Comparison of ENCODE assay signal across 12 cellular contexts in the genomic region with DNA sequence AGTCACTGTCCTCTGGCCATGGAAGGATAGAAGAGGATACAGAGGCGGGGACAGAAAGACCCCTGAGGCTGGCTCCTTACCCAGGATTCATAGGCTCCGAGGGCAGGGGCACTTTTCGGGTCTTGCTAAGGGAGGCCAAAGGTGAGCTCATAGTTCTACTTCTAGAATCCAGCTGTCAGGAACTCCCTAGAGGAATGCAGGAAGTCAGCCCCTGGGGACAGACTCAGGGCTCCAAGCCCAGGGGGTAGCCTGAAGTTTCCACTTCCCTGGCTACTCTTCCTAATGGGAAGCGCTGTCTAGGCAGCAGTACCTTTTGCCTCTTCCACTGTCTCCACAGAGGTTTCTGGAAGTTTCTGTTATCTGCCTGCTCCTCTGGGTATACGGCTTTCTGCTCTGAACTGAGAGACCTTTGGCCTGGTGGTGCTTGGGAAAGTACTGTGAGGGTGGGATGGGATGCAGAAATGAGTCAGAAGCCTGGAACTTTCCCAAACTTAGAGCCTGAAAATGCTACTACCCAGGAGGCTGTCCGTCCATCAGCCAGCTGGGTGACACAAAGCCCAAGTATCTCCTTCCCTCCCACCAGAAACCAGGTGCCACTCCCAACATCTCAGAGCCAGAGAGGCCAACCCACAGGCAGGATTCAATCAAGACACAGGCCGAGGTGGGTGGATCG. TPM values are rescaled to one million over a fixed set of nuclear protein-coding genes. Genes with fewer than 3 reads are reported as not detected.
DNase-seq lines count a peak whose midpoint lies in the region; ATAC-seq and TF ChIP-seq lines count a peak whose summit lies in the region.
"Had no signal": no experiment of that assay in that cellular context is flagged by ENCODE, and none has a peak within 500 bp of the region (broad histone marks: within the 10 kb centered on the region; RNA-seq: fewer than 3 reads in every experiment).

No MANE protein-coding gene starts in this region.

- H3K27ac ChIP-seq in osteoblast (ENCODE audit: low read depth, low read length): peak overlapping the region; percentile 45
- H3K27ac ChIP-seq: epithelial cell of prostate had no signal

- DNase-seq in ELR (ENCODE audit: low read depth): peak; percentile 82
- peak; percentile 52 for DNase-seq in LoVo (ENCODE audit: low spot score)
- DNase-seq in epithelial cell of esophagus (ENCODE audit: low read depth): peak; percentile 34
- DNase-seq in osteoblast (ENCODE audit: insufficient read length, low spot score, missing footprints): peak; percentile 98
- DNase-seq in activated naive CD4-positive, alpha-beta T cell (lab: John Stamatoyannopoulos, UW): no peak
- DNase-seq in amygdala (lab: John Stamatoyannopoulos, UW): no peak
- no peak for DNase-seq in SW480 (ENCODE audit: low spot score)
- DNase-seq: DMS79 treated with DMSO at 0.1 percent for 48 hours, posterior cingulate gyrus, SIG-M5 had no signal

- no peak overlapping the region for H3K4me3 Mint-ChIP-seq in stimulated activated memory B cell treated with anti-CD40 and anti-IgM and Interleukin-4, amounts not matched to agents 10 μg/mL and 1 μg/mL and 100 μg/mL, for 72 hours

- no peaks in the 10 kb centered on the region for H4K20me1 ChIP-seq in osteoblast (ENCODE audit: insufficient read depth, low read length)

- H3K27me3 ChIP-seq in osteoblast (ENCODE audit: insufficient read depth, low read length): no peaks in the 10 kb centered on the region

- no peaks in the 10 kb centered on the region for H3K9me3 Mint-ChIP-seq in stimulated activated memory B cell treated with anti-CD40 and anti-IgM and Interleukin-4, amounts not matched to agents 10 μg/mL and 1 μg/mL and 100 μg/mL, for 72 hours

- H3K27me3 Mint-ChIP-seq in stimulated activated memory B cell treated with anti-CD40 and anti-IgM and Interleukin-4, amounts not matched to agents 10 μg/mL and 1 μg/mL and 100 μg/mL, for 72 hours: no peaks in the 10 kb centered on the region

- H3K79me2 ChIP-seq in osteoblast (ENCODE audit: insufficient read depth, low read length): peaks cover 23% of the 10 kb centered on the region

- H3K4me1 Mint-ChIP-seq in stimulated activated memory B cell treated with anti-CD40 and anti-IgM and Interleukin-4, amounts not matched to agents 10 μg/mL and 1 μg/mL and 100 μg/mL, for 72 hours: peaks cover 48% of the 10 kb centered on the region

- no peaks in the 10 kb centered on the region for H3K9me3 ChIP-seq in osteoblast (ENCODE audit: low read depth, low read length)

- H3K4me1 ChIP-seq in osteoblast (ENCODE audit: insufficient read depth, low read length): peaks cover 29% of the 10 kb centered on the region

- no peaks in the 10 kb centered on the region for H3K36me3 ChIP-seq in osteoblast (ENCODE audit: insufficient read depth, low read length)

- TF ChIP-seq CTCF in epithelial cell of esophagus (IDR thresholded peaks at IDR 0.05; ENCODE audit: insufficient read depth, low read depth, low read length, missing control alignments): no peak
- TF ChIP-seq CTCF in osteoblast (IDR thresholded peaks at IDR 0.05; ENCODE audit: extremely low read depth, low read depth, low read length): no peak

- no peak for ATAC-seq in stimulated activated memory B cell treated with anti-CD40 and anti-IgM and Interleukin-4, amounts not matched to agents 10 μg/mL and 1 μg/mL and 100 μg/mL, for 72 hours

- peak overlapping the region; percentile 4 for H3K4me2 ChIP-seq in osteoblast (ENCODE audit: insufficient read depth, low read length)

- H3K27ac Mint-ChIP-seq in stimulated activated memory B cell treated with anti-CD40 and anti-IgM and Interleukin-4, amounts not matched to agents 10 μg/mL and 1 μg/mL and 100 μg/mL, for 72 hours: no peak overlapping the region

- peaks cover 8% of the 10 kb centered on the region for H3K36me3 Mint-ChIP-seq in stimulated activated memory B cell treated with anti-CD40 and anti-IgM and Interleukin-4, amounts not matched to agents 10 μg/mL and 1 μg/mL and 100 μg/mL, for 72 hours

- no peak overlapping the region for H3K4me3 ChIP-seq in epithelial cell of esophagus (ENCODE audit: low read length)
- H3K4me3 ChIP-seq in osteoblast (ENCODE audit: insufficient read depth, low read length): no peak overlapping the region

- peak overlapping the region; percentile 54 for H2AFZ ChIP-seq in osteoblast (ENCODE audit: low read length)

RNA-seq across cellular contexts. Expression of a gene that starts 3.6 kb away (rescaled TPM):
- total RNA-seq in osteoblast: 5.8 and 6.2 TPM in 2 replicates

RNA-seq across cellular contexts. Expression of a gene that starts 14.9 kb away (rescaled TPM):
- total RNA-seq in osteoblast: not detected in 2 replicates

RNA-seq across cellular contexts. Expression of a gene that starts 23.0 kb away (rescaled TPM):
- total RNA-seq in osteoblast: 29.2 and 30.8 TPM in 2 replicates

RNA-seq across cellular contexts. Expression of a gene that starts 51.1 kb away (rescaled TPM):
- not detected in 2 replicates for total RNA-seq in osteoblast

Comparison
In these comparisons a context has a peak if more than half of its experiments do, and no peak if none do; other contexts are left out.
1. DNase-seq: peak in ELR (single experiment), LoVo (single experiment), epithelial cell of esophagus (single experiment) and osteoblast (single experiment); none in activated naive CD4-positive, alpha-beta T cell (0 of 4), amygdala (0 of 56) and SW480 (single experiment).